Comparison of ENCODE assay signal across 8 cellular contexts in genomic region chr5:138354926-138355378, GRCh38. TPM values are rescaled to one million over a fixed set of nuclear protein-coding genes. Genes with fewer than 3 reads are reported as not detected.
DNase-seq lines count a peak whose midpoint lies in the region; ATAC-seq and TF ChIP-seq lines count a peak whose summit lies in the region.

No MANE protein-coding gene starts in this region.

- H3K4me1 ChIP-seq in GM23338 (ENCODE audit: insufficient read depth) (peaks cover 11% of the 10 kb centered on the region; the same call in 1 of the 2 replicates), neural progenitor cell (peaks cover 16% of the 10 kb centered on the region)

- no peaks in the 10 kb centered on the region for H3K9me3 ChIP-seq in neural progenitor cell (ENCODE audit: low read depth)

- peaks cover 7% of the 10 kb centered on the region for H3K27me3 Mint-ChIP-seq in GM23338 (ENCODE audit: insufficient read depth, low read depth, poor library complexity)
- peaks cover 6% of the 10 kb centered on the region for H3K27me3 Mint-ChIP-seq in neural progenitor cell (ENCODE audit: insufficient read depth, low read depth)

- peaks cover 66% of the 10 kb centered on the region for H3K79me2 ChIP-seq in GM23338 (replicated peaks; ENCODE audit: insufficient read depth)
- peaks cover 73% of the 10 kb centered on the region for H3K79me2 ChIP-seq in neural progenitor cell (ENCODE audit: low read depth)

- H3K9ac ChIP-seq in neural progenitor cell, result peak overlapping the region; percentile 21

- H3K27ac Mint-ChIP-seq in GM23338 (no peak overlapping the region; the same call in 1 of the 2 replicates), neural progenitor cell (no peak overlapping the region)

- no peak overlapping the region for H2AFZ ChIP-seq in GM23338
- H2AFZ ChIP-seq in neural progenitor cell (replicated peaks), result no peak overlapping the region

- ATAC-seq in GM23338, result peak; percentile 56
- no peak for ATAC-seq in GM21723 (IDR thresholded peaks at IDR 0.05; ENCODE audit: unreplicated experiment)

- H3K27me3 ChIP-seq in GM23338 (ENCODE audit: insufficient read depth) (no peaks in the 10 kb centered on the region), neural progenitor cell (no peaks in the 10 kb centered on the region)

- H3K4me3 Mint-ChIP-seq in GM23338, result peak overlapping the region; percentile 91
- peak overlapping the region; percentile 97 for H3K4me3 Mint-ChIP-seq in neural progenitor cell

- peak overlapping the region; percentile 97; the same call in 1 of the 2 replicates for H3K27ac ChIP-seq in GM23338 (ENCODE audit: low read depth)
- H3K27ac ChIP-seq in neural progenitor cell, result peak overlapping the region; percentile 38

- no peaks in the 10 kb centered on the region; the same call in 1 of the 2 replicates for H3K9me2 ChIP-seq in GM23338 (ENCODE audit: insufficient read depth)

- peak; percentile 87 for DNase-seq in DMS114 treated with DMSO at 0.1 percent for 48 hours (lab: John Stamatoyannopoulos, UW; ENCODE audit: unreplicated experiment)
- DNase-seq in GM23338 (ENCODE audit: low spot score), result peak; percentile 91
- DNase-seq in NCI-H2227 treated with DMSO at 0.1 percent for 48 hours (lab: John Stamatoyannopoulos, UW), result peak; percentile 54
- peak; percentile 50 to 66 for DNase-seq in activated CD4-positive, alpha-beta T cell treated with anti-CD3 and anti-CD28 coated beads, Interleukin-2, amount 50 U/mL, for 48 hours
- DNase-seq in epithelial cell of esophagus (ENCODE audit: low read depth), result peak; percentile 89
- peak; percentile 73 for DNase-seq in neural progenitor cell (ENCODE audit: low spot score)
- no peak for DNase-seq in NCI-H1694 (lab: John Stamatoyannopoulos, UW)

- H3K4me1 Mint-ChIP-seq in GM23338 (peaks cover 24% of the 10 kb centered on the region), neural progenitor cell (peaks cover 25% of the 10 kb centered on the region)

- H3K9me3 Mint-ChIP-seq in GM23338, result no peaks in the 10 kb centered on the region; the same call in 2 of the 3 replicates
- H3K9me3 Mint-ChIP-seq in neural progenitor cell, result peaks cover 9% of the 10 kb centered on the region

- H3F3A ChIP-seq in GM23338 (replicated peaks; ENCODE audit: low read depth), result no peaks in the 10 kb centered on the region; the same call in 1 of the 2 replicates
- peaks cover 46% of the 10 kb centered on the region for H3F3A ChIP-seq in neural progenitor cell (ENCODE audit: low read depth)

- TF ChIP-seq CTCF in GM23338 (conservative IDR thresholded peaks at IDR 0.05; ENCODE audit: low read depth in 2 of 2) (0 out of 4 replicates have a peak, but pooled peaks of 1 of the 2 experiments have one; percentile 24), epithelial cell of esophagus (IDR thresholded peaks at IDR 0.05; ENCODE audit: insufficient read depth, low read depth, low read length, missing control alignments) (no peak), neural progenitor cell (IDR thresholded peaks at IDR 0.05) (no peak)

- no peaks in the 10 kb centered on the region for H3K36me3 ChIP-seq in GM23338 (ENCODE audit: insufficient read depth)
- no peaks in the 10 kb centered on the region for H3K36me3 ChIP-seq in neural progenitor cell

- H4K20me1 ChIP-seq in GM23338 (replicated peaks; ENCODE audit: insufficient read depth) (peaks cover 5% of the 10 kb centered on the region; the same call in 1 of the 2 replicates), neural progenitor cell (ENCODE audit: low read depth) (peaks cover 61% of the 10 kb centered on the region)

- H3K4me2 ChIP-seq in GM23338 (peak overlapping the region; percentile 85), neural progenitor cell (peak overlapping the region; percentile 96)

- peaks cover 18% of the 10 kb centered on the region for H3K36me3 Mint-ChIP-seq in GM23338 (ENCODE audit: low read depth)
- H3K36me3 Mint-ChIP-seq in neural progenitor cell, result peaks cover 27% of the 10 kb centered on the region

- H3K4me3 ChIP-seq in GM23338 (peak overlapping the region; percentile 94), epithelial cell of esophagus (ENCODE audit: low read length) (peak overlapping the region; percentile 80), neural progenitor cell (peak overlapping the region; percentile 100)

TF ChIP-seq in GM23338, 12 proteins besides CTCF, POLR2A, EP300 and RAD21:
- TF ChIP-seq ZNF331 (CRISPR knock-in tag; IDR thresholded peaks at IDR 0.05; ENCODE audit: low read depth) (no peak), EZH2phosphoT487 (IDR thresholded peaks at IDR 0.05; ENCODE audit: unreplicated experiment) (no peak), POLR2AphosphoS5 (IDR thresholded peaks at IDR 0.05; ENCODE audit: low read depth) (no peak), CREB1 (CRISPR knock-in tag; IDR thresholded peaks at IDR 0.05; ENCODE audit: low read depth) (peak; percentile 67)

RNA-seq across cellular contexts. Expression of gene KDM3B, which starts 2.5 kb away (rescaled TPM):
- total RNA-seq in GM23338 (2014; rRNA removed; shearing (Covaris generic)), result 86.6 and 90.3 TPM in 2 replicates
- polyA plus RNA-seq in GM23338 (2016; fragmentation: Nextera tagmentation; extraction: Ambion mirVana), result 25.8 TPM in 2 replicates
- 130 and 136 TPM in 2 replicates for total RNA-seq in neural progenitor cell (ENCODE audit: low replicate concordance)

RNA-seq across cellular contexts. Expression of gene FAM53C, which starts 16.9 kb away (rescaled TPM):
- 45.0 and 49.9 TPM in 2 replicates for total RNA-seq in GM23338 (2014; rRNA removed; shearing (Covaris generic))
- polyA plus RNA-seq in GM23338 (2016; fragmentation: Nextera tagmentation; extraction: Ambion mirVana), result 20.4 and 21.0 TPM in 2 replicates
- 68.0 and 72.5 TPM in 2 replicates for total RNA-seq in neural progenitor cell (ENCODE audit: low replicate concordance)

RNA-seq across cellular contexts. Expression of gene CDC25C, which starts 23.3 kb away (rescaled TPM):
- total RNA-seq in GM23338 (2014; rRNA removed; shearing (Covaris generic)), result 25.6 and 29.9 TPM in 2 replicates
- 20.0 and 20.9 TPM in 2 replicates for polyA plus RNA-seq in GM23338 (2016; fragmentation: Nextera tagmentation; extraction: Ambion mirVana)
- 45.8 and 48.6 TPM in 2 replicates for total RNA-seq in neural progenitor cell (ENCODE audit: low replicate concordance)
